In genomic region chr1:236096660-236097482, GRCh38 we compare ENCODE assay signal across 8 cellular contexts. TPM values are rescaled to one million over a fixed set of nuclear protein-coding genes. Genes with fewer than 3 reads are reported as not detected.
DNase-seq lines count a peak whose midpoint lies in the region; ATAC-seq and TF ChIP-seq lines count a peak whose summit lies in the region.
"Not testable (repeated sequence)": the region's sequence is repeated elsewhere in the genome, so short reads cannot be mapped to it uniquely, and the experiment has no call there.

No MANE protein-coding gene starts in this region.

- H3K4me1 Mint-ChIP-seq in T-helper 2 cell treated with Interferon-gamma antibody and Interleukin-4, amounts not matched to agents 5 μg/mL and 100 μg/mL, for 36 hours (ENCODE audit: low read depth); endodermal cell: not testable (repeated sequence)

- WGBS in endodermal cell (ENCODE audit: insufficient coverage in 1 of 2, insufficient read length in 1 of 2), 2 experiments: 79 to 80% methylated on average over 10 to 15 of the region's 15 CpGs

- peak; percentile 47 for ATAC-seq in GM19452 (IDR thresholded peaks at IDR 0.05; ENCODE audit: unreplicated experiment)
- ATAC-seq in lower lobe of right lung: peak; percentile 21 to 46
- not testable (repeated sequence) for ATAC-seq in upper lobe of right lung

- not testable (repeated sequence) for H3K9ac ChIP-seq in endodermal cell (ENCODE audit: extremely low read depth, low read length, poor library complexity, severe bottlenecking)

- not testable (repeated sequence) for H3K27me3 ChIP-seq in endodermal cell (ENCODE audit: control insufficient read depth, insufficient read depth, low read length, poor library complexity, severe bottlenecking); lower lobe of right lung (ENCODE audit: low read depth); upper lobe of right lung

- DNase-seq in NAMALWA (ENCODE audit: low spot score): peak; percentile 62
- peak; percentile 88 for DNase-seq in T-helper 2 cell treated with Interferon-gamma antibody and Interleukin-4, amounts not matched to agents 5 μg/mL and 100 μg/mL, for 36 hours (ENCODE audit: low spot score)
- peak; percentile 38 for DNase-seq in activated gamma-delta T cell (lab: John Stamatoyannopoulos, UW)
- peak; percentile 95 for DNase-seq in endodermal cell
- DNase-seq in lower lobe of right lung: peak; percentile 79
- peak; percentile 81 for DNase-seq in stimulated activated CD4-positive, alpha-beta T cell treated with anti-CD3 and anti-CD28 coated beads, Interleukin-15, amount 100 ng/mL, for 24 hours
- DNase-seq in upper lobe of right lung: peak; percentile 84

- peak overlapping the region; percentile 27 for H3K27ac Mint-ChIP-seq in T-helper 2 cell treated with Interferon-gamma antibody and Interleukin-4, amounts not matched to agents 5 μg/mL and 100 μg/mL, for 36 hours
- peak overlapping the region; percentile 78 for H3K27ac Mint-ChIP-seq in endodermal cell

- peaks cover 12% of the 10 kb centered on the region for H3K9me3 ChIP-seq in endodermal cell (ENCODE audit: control insufficient read depth, low read length)
- H3K9me3 ChIP-seq in lower lobe of right lung, upper lobe of right lung: not testable (repeated sequence)

- not testable (repeated sequence) for TF ChIP-seq CTCF in endodermal cell (conservative IDR thresholded peaks at IDR 0.05); lower lobe of right lung (IDR thresholded peaks at IDR 0.05); upper lobe of right lung (IDR thresholded peaks at IDR 0.05)

- intact Hi-C loops in lower lobe of right lung (cut with DNase I); upper lobe of right lung (cut with DNase I): not testable (repeated sequence)

- not testable (repeated sequence) for H3K4me3 Mint-ChIP-seq in T-helper 2 cell treated with Interferon-gamma antibody and Interleukin-4, amounts not matched to agents 5 μg/mL and 100 μg/mL, for 36 hours; endodermal cell

- H3K4me1 ChIP-seq in endodermal cell (ENCODE audit: control insufficient read depth, insufficient read depth, low read length); lower lobe of right lung; upper lobe of right lung: not testable (repeated sequence)

- H3K36me3 ChIP-seq in endodermal cell (ENCODE audit: control insufficient read depth, insufficient read depth, low read length); lower lobe of right lung; upper lobe of right lung: not testable (repeated sequence)

- H3K27me3 Mint-ChIP-seq in T-helper 2 cell treated with Interferon-gamma antibody and Interleukin-4, amounts not matched to agents 5 μg/mL and 100 μg/mL, for 36 hours (ENCODE audit: low read depth); endodermal cell (ENCODE audit: insufficient read depth): not testable (repeated sequence)

- H3K36me3 Mint-ChIP-seq in T-helper 2 cell treated with Interferon-gamma antibody and Interleukin-4, amounts not matched to agents 5 μg/mL and 100 μg/mL, for 36 hours (ENCODE audit: low read depth); endodermal cell (ENCODE audit: low read depth): not testable (repeated sequence)

- not testable (repeated sequence) for H3K27ac ChIP-seq in endodermal cell (ENCODE audit: low read depth, low read length); lower lobe of right lung; upper lobe of right lung

- not testable (repeated sequence) for H3K4me3 ChIP-seq in endodermal cell (ENCODE audit: low read length); lower lobe of right lung; upper lobe of right lung

- H3K9me3 Mint-ChIP-seq in T-helper 2 cell treated with Interferon-gamma antibody and Interleukin-4, amounts not matched to agents 5 μg/mL and 100 μg/mL, for 36 hours; endodermal cell: not testable (repeated sequence)

RNA-seq across cellular contexts. Expression of gene NID1, which starts 32.0 kb away (rescaled TPM):
- 10 to 100 TPM; 12.7 to 18.3 TPM for total RNA-seq in endodermal cell
- polyA plus RNA-seq in endodermal cell (2013, experiment 1 of 2): 23.4 TPM
- polyA plus RNA-seq in endodermal cell (2013, experiment 2 of 2): 22.2 TPM
- 46.6 TPM for total RNA-seq in lower lobe of right lung
- 60.5 TPM for total RNA-seq in upper lobe of right lung

RNA-seq across cellular contexts. Expression of gene GPR137B, which starts 45.5 kb away (rescaled TPM):
- total RNA-seq in endodermal cell (1 to 10 TPM; 2.8 to 6.7 TPM), lower lobe of right lung (38.3 TPM), upper lobe of right lung (26.5 TPM)
- 14.9 TPM for polyA plus RNA-seq in endodermal cell (2013, experiment 1 of 2)
- polyA plus RNA-seq in endodermal cell (2013, experiment 2 of 2): 13.4 TPM

Comparison
In these comparisons a context has a peak if more than half of its experiments do, and no peak if none do; other contexts are left out.
1. DNase-seq: peak in every context shown above with its lines; median percentile 95 in endodermal cell; 88 in T-helper 2 cell treated with Interferon-gamma antibody and Interleukin-4, amounts not matched to agents 5 μg/mL and 100 μg/mL, for 36 hours; 84 in upper lobe of right lung; 81 in stimulated activated CD4-positive, alpha-beta T cell treated with anti-CD3 and anti-CD28 coated beads, Interleukin-15, amount 100 ng/mL, for 24 hours; 79 in lower lobe of right lung; 62 in NAMALWA; 38 in activated gamma-delta T cell.